ENCODE assay signal across 19 cellular contexts in the genomic region with DNA sequence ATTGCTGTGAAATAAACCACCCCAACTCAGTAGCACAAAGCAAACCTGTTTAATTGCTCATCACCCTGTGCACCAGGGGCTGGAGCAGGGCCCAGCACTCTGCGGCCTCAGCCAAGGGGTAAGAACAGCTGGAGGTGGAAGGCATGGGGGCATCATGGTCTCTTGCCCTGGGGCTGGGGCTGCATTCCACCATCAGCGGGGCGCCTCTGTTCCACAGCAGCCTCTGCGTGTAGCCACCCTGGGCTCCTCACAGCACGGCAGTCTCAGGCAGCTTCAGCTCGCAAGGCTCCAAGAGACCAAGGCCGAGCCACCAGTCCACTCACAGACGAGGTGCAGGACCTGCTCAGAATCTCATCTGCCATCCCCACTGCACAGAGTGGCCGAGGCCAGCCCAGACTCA.
"Had no signal": no experiment of that assay in that cellular context is flagged by ENCODE, and none has a peak within 500 bp of the region (broad histone marks: within the 10 kb centered on the region; RNA-seq: fewer than 3 reads in every experiment).

No MANE protein-coding gene starts in this region.

- H3K27me3 ChIP-seq: colonic mucosa, thyroid gland, upper lobe of left lung, vagina had no signal

- H3K9ac ChIP-seq: parathyroid adenoma had no signal

- H3K4me3 ChIP-seq: colonic mucosa, heart left ventricle, prostate gland, skin epidermis, thyroid gland, upper lobe of left lung, vagina had no signal

- DNase-seq: cerebellar nuclear complex; colonic mucosa; effector CD4-positive, alpha-beta T cell; hippocampal formation; occipital lobe; stimulated activated CD4-positive, alpha-beta T cell treated with anti-CD3 and anti-CD28 coated beads, Interleukin-12 subunit alpha, Interleukin-12 subunit beta, amount 100 ng/mL, for 4 hours; stimulated activated naive CD4-positive, alpha-beta T cell treated with Interleukin-2 at 50 U/mL for 16 hours; thyroid gland; upper lobe of left lung had no signal

- H3K9me3 ChIP-seq: colonic mucosa, heart left ventricle, prostate gland, thyroid gland, upper lobe of left lung, vagina had no signal

- H3K27ac ChIP-seq: colonic mucosa, heart left ventricle, parathyroid adenoma, prostate gland, skin epidermis, thyroid gland, upper lobe of left lung, vagina had no signal

- FAIRE-seq: frontal cortex, islet of Langerhans had no signal

- H3K4me1 ChIP-seq: colonic mucosa, heart left ventricle, parathyroid adenoma, prostate gland, thyroid gland, upper lobe of left lung, vagina had no signal

- ATAC-seq: esophagus mucosa, heart left ventricle, left lobe of liver, sciatic nerve had no signal

- H3K36me3 ChIP-seq: colonic mucosa, heart left ventricle, prostate gland, thyroid gland, upper lobe of left lung, vagina had no signal
